In the genomic region with DNA sequence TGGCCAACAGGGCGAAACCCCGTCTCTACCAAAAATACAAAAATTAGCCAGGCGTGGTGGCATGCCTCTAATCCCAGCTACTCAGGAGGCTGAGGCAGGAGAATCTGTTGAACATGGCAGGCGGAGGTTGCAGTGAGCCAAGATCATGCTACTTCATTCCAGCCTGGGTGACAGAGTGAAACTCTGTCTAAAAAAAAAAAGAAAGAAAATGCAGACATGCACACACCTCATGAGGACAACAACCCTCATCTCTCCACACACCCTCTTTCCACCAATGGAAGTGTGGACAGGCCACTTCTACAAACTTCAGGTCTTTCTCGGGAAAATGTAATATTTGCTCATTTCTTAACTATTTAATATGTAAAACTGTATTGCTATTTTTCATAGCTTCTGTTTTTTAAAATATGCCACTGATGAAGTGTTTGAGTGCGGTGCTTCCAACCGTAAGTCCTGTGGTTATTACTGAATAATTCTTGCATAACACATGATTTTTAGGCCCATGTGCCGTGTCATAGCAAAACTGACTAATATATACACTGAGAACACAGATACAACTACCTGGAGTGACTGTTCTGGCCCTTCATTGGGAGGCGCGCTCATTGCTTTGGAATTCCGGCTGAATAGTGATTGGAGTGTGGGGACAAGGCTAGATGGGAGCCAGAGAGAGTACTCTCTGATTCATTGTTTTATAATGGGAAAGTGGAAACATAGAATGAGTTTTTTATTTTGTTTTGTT, we compare ENCODE assay signal across 11 cellular contexts. TPM values are rescaled to one million over a fixed set of nuclear protein-coding genes. Genes with fewer than 3 reads are reported as not detected.
DNase-seq lines count a peak whose midpoint lies in the region; ATAC-seq and TF ChIP-seq lines count a peak whose summit lies in the region.
"Had no signal": no experiment of that assay in that cellular context is flagged by ENCODE, and none has a peak within 500 bp of the region (broad histone marks: within the 10 kb centered on the region; RNA-seq: fewer than 3 reads in every experiment).

No MANE protein-coding gene starts in this region.

- no peak overlapping the region for H3K18ac ChIP-seq in mesendoderm (ENCODE audit: low read length)

- no peak overlapping the region for H4K5ac ChIP-seq in mesendoderm (ENCODE audit: low read length)

- no peak for TF ChIP-seq EP300 in upper lobe of left lung (IDR thresholded peaks at IDR 0.05)

- H3K9ac ChIP-seq in mesendoderm (ENCODE audit: low read length) = no peak overlapping the region

- H4K8ac ChIP-seq in mesendoderm (ENCODE audit: low read depth, low read length) = no peak overlapping the region

- H2BK15ac ChIP-seq in mesendoderm (replicated peaks; ENCODE audit: low read depth) = no peak overlapping the region

- ATAC-seq in GM18505 (IDR thresholded peaks at IDR 0.05; ENCODE audit: unreplicated experiment) (peak; percentile 97), HG02571 (IDR thresholded peaks at IDR 0.05; ENCODE audit: unreplicated experiment) (peak; percentile 85), upper lobe of left lung (ENCODE audit: low FRiP score in 2 of 2) (no peak)

- no peak for TF ChIP-seq POLR2A in GM18505 (IDR thresholded peaks at IDR 0.05; ENCODE audit: borderline replicate concordance, extremely low read depth, insufficient read depth, insufficient read length)
- TF ChIP-seq POLR2A in upper lobe of left lung (IDR thresholded peaks at IDR 0.05) = no peak

- no peak overlapping the region for H3K4ac ChIP-seq in mesendoderm (ENCODE audit: low read depth, low read length)

- H3K27me3 ChIP-seq in MG63 (no peaks in the 10 kb centered on the region), mesendoderm (ENCODE audit: insufficient read depth, low read length, poor library complexity) (no peaks in the 10 kb centered on the region), upper lobe of left lung (no peaks in the 10 kb centered on the region)

- H3K36me3 ChIP-seq in MG63 (no peaks in the 10 kb centered on the region), mesendoderm (ENCODE audit: control insufficient read depth, insufficient read depth, low read length) (no peaks in the 10 kb centered on the region), upper lobe of left lung (no peaks in the 10 kb centered on the region)

- no peak for TF ChIP-seq CTCF in upper lobe of left lung (IDR thresholded peaks at IDR 0.05)

- H3K27ac ChIP-seq in mesendoderm (ENCODE audit: low read depth, low read length) (no peak overlapping the region), upper lobe of left lung (no peak overlapping the region)

- no peak overlapping the region for H2BK5ac ChIP-seq in mesendoderm (ENCODE audit: low read length)

- H3K4me1 ChIP-seq in mesendoderm (ENCODE audit: control insufficient read depth, low read depth, low read length) (no peaks in the 10 kb centered on the region), upper lobe of left lung (peaks cover 0 to 6% (median 0%) of the 10 kb centered on the region in 4 donors)

- no peak overlapping the region for H2BK120ac ChIP-seq in mesendoderm (ENCODE audit: low read depth, low read length)

- no peak overlapping the region for H3K56ac ChIP-seq in mesendoderm (ENCODE audit: low read length)

- no peak overlapping the region for H2AK5ac ChIP-seq in mesendoderm (ENCODE audit: low read length)

- H3K23ac ChIP-seq in mesendoderm (ENCODE audit: low read length) = no peak overlapping the region

- H3K9me3 ChIP-seq in MG63 (no peaks in the 10 kb centered on the region), upper lobe of left lung (no peaks in the 10 kb centered on the region)

- no peak overlapping the region for H3K4me2 ChIP-seq in mesendoderm (ENCODE audit: low read length)

- DNase-seq in MG63 (peak; percentile 96), mesendoderm (peak; percentile 60), upper lobe of left lung (no peak), D341Med (ENCODE audit: low spot score) (no peak), occipital lobe (lab: John Stamatoyannopoulos, UW) (no peak), iPS-NIHi7 (ENCODE audit: extremely low spot score) (no peak)
- DNase-seq: hippocampal formation had no signal

- H3K79me1 ChIP-seq in mesendoderm (ENCODE audit: low read length) = no peaks in the 10 kb centered on the region

- WGBS in mesendoderm (ENCODE audit: extremely low coverage, insufficient coverage, low lambda C conversion rate) = no CpG with 5 or more reads among the region's 11 CpGs
- WGBS in upper lobe of left lung, 2 donors = 84 to 87% methylated on average over 11 of the region's 11 CpGs

- H3K4me3 ChIP-seq in MG63 = no peak overlapping the region
- H3K4me3 ChIP-seq in mesendoderm (ENCODE audit: low read length) = no peak overlapping the region
- no peak overlapping the region for H3K4me3 ChIP-seq in upper lobe of left lung

- H3K79me2 ChIP-seq in mesendoderm (ENCODE audit: control insufficient read depth, insufficient read depth, low read length) = no peaks in the 10 kb centered on the region

RNA-seq across cellular contexts. Expression of a gene that starts 23.1 kb away (rescaled TPM):
- total RNA-seq in MG63 (2014; rRNA removed; shearing (Covaris generic); ENCODE audit: low replicate concordance) = not detected in 2 replicates
- polyA plus RNA-seq in mesendoderm (2013, experiment 1 of 2) = 0.01 TPM
- polyA plus RNA-seq in mesendoderm (2013, experiment 2 of 2) = not detected
- 1 to 10 TPM in 4 of 6 donors, under 1 TPM in 2; 0.34 to 5.6 (median 1.3) TPM for total RNA-seq in upper lobe of left lung
- not detected for total RNA-seq in occipital lobe
- total RNA-seq: activated CD8-positive, alpha-beta memory T cell treated with anti-CD3 and anti-CD28 coated beads for 36 hours had no signal

RNA-seq across cellular contexts. Expression of a gene that starts 33.9 kb away (rescaled TPM):
- total RNA-seq in MG63 (2014; rRNA removed; shearing (Covaris generic); ENCODE audit: low replicate concordance) = 3.9 and 12.2 TPM in 2 replicates
- polyA plus RNA-seq in mesendoderm (2013, experiment 1 of 2) = 3.0 TPM
- polyA plus RNA-seq in mesendoderm (2013, experiment 2 of 2) = 3.1 TPM
- total RNA-seq in upper lobe of left lung (10 to 100 TPM in 1 of 6 donors, 1 to 10 TPM in 4, under 1 TPM in 1; 0.78 to 12.9 (median 3.9) TPM), occipital lobe (8.1 TPM)

RNA-seq across cellular contexts. Expression of a gene that starts 34.0 kb away (rescaled TPM):
- total RNA-seq in MG63 (2014; rRNA removed; shearing (Covaris generic); ENCODE audit: low replicate concordance) = not detected in 2 replicates
- polyA plus RNA-seq in mesendoderm (2013, experiment 1 of 2) = 0.11 TPM
- polyA plus RNA-seq in mesendoderm (2013, experiment 2 of 2) = 0.06 TPM
- total RNA-seq in upper lobe of left lung (under 1 TPM in 2 of 6 donors, not detected in 4; 0.22 to 0.24 TPM), occipital lobe (0.31 TPM)
- total RNA-seq: HT-29 had no signal

Comparison
In these comparisons a context has a peak if more than half of its experiments do, and no peak if none do; other contexts are left out.
1. ATAC-seq: peak in GM18505 (single experiment) and HG02571 (single experiment); none in upper lobe of left lung (0 of 2).
2. DNase-seq: peak in MG63 (single experiment) and mesendoderm (single experiment); none in upper lobe of left lung (0 of 2), D341Med (single experiment), occipital lobe (single experiment) and iPS-NIHi7 (single experiment).